ENCODE assay signal across 18 cellular contexts in genomic region chr10:74558403-74558802, GRCh38.
"Had no signal": no experiment of that assay in that cellular context is flagged by ENCODE, and none has a peak within 500 bp of the region (broad histone marks: within the 10 kb centered on the region; RNA-seq: fewer than 3 reads in every experiment).

No MANE protein-coding gene starts in this region.

- H3K27ac Mint-ChIP-seq: mesothelial cell of epicardium; stimulated activated memory B cell treated with anti-CD40 and anti-IgM and Interleukin-4, amounts not matched to agents 10 μg/mL and 1 μg/mL and 100 μg/mL, for 72 hours; T-cell had no signal

- H3K4me3 ChIP-seq: hepatocyte, left lung, upper lobe of left lung had no signal

- H3K4me1 Mint-ChIP-seq: central memory CD8-positive, alpha-beta T cell; immature natural killer cell; stimulated activated memory B cell treated with anti-CD40 and anti-IgM and Interleukin-4, amounts not matched to agents 10 μg/mL and 1 μg/mL and 100 μg/mL, for 72 hours had no signal

- ATAC-seq: esophagus mucosa; left lung; naive thymus-derived CD8-positive, alpha-beta T cell; sciatic nerve; stimulated activated memory B cell treated with anti-CD40 and anti-IgM and Interleukin-4, amounts not matched to agents 10 μg/mL and 1 μg/mL and 100 μg/mL, for 72 hours; T-cell had no signal

- H3K27me3 Mint-ChIP-seq: central memory CD8-positive, alpha-beta T cell; naive thymus-derived CD8-positive, alpha-beta T cell; stimulated activated memory B cell treated with anti-CD40 and anti-IgM and Interleukin-4, amounts not matched to agents 10 μg/mL and 1 μg/mL and 100 μg/mL, for 72 hours; T-cell had no signal

- DNase-seq: activated CD4-positive, alpha-beta T cell treated with anti-CD3 and anti-CD28 coated beads, Interleukin-2, amount 50 U/mL, for 4 hours; activated gamma-delta T cell; aorta; effector memory CD4-positive, alpha-beta T cell; glutamatergic neuron; immature natural killer cell; left lung; naive thymus-derived CD8-positive, alpha-beta T cell; small intestine; stimulated activated CD4-positive, alpha-beta T cell treated with anti-CD3 and anti-CD28 coated beads, Interleukin-2, amount 100 ng/mL, for 24 hours; T-cell had no signal

- H3K4me3 Mint-ChIP-seq: central memory CD8-positive, alpha-beta T cell; immature natural killer cell; mesothelial cell of epicardium; naive thymus-derived CD8-positive, alpha-beta T cell; stimulated activated memory B cell treated with anti-CD40 and anti-IgM and Interleukin-4, amounts not matched to agents 10 μg/mL and 1 μg/mL and 100 μg/mL, for 72 hours; T-cell had no signal

- H3K9me3 Mint-ChIP-seq: central memory CD8-positive, alpha-beta T cell; immature natural killer cell; stimulated activated memory B cell treated with anti-CD40 and anti-IgM and Interleukin-4, amounts not matched to agents 10 μg/mL and 1 μg/mL and 100 μg/mL, for 72 hours; T-cell had no signal
